8 cellular contexts compared by ENCODE assay signal in the genomic region with DNA sequence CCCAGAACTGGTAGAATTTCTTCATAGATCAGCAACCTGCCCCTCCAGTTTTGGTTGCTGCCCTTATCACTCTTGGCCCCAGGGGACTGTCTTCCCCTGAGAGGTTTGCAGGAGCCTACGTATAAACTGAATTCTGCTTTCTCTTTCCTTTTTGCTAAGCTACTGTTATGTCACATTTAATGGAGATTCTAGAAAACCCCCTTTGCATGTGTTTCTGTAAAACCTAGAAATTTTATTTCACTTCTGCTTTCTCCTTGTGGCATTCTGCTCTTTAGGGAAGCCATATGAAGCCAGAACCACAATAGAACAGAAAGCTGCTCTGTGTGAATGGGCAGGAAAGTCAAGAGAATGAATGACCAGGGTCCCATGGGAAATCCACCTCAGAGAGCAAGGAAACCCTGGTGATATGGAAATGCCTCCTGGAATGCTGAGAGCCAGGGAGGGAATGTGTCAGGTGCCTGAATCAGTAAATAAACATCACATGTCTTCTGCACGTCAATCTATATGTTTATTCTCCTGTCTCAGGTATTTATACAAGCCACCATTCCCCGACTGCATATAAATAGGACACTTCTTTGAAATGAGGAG. TPM values are rescaled to one million over a fixed set of nuclear protein-coding genes. Genes with fewer than 3 reads are reported as not detected.
DNase-seq lines count a peak whose midpoint lies in the region; ATAC-seq, FAIRE-seq and TF ChIP-seq lines count a peak whose summit lies in the region.

No MANE protein-coding gene starts in this region.

- H3K9me3 ChIP-seq in astrocyte (ENCODE audit: insufficient read depth, low read depth, low read length) (no peaks in the 10 kb centered on the region), heart right ventricle (no peaks in the 10 kb centered on the region)

- no peak overlapping the region for H2AFZ ChIP-seq in astrocyte (ENCODE audit: low read depth, low read length)

- H3K4me2 ChIP-seq in astrocyte (ENCODE audit: low read length): peak overlapping the region; percentile 23

- TF ChIP-seq POLR2A in GM12891 (IDR thresholded peaks at IDR 0.05; ENCODE audit: low read depth, low read length): no peak

- H3K4me1 Mint-ChIP-seq in astrocyte (ENCODE audit: low read depth, unreplicated experiment): no peaks in the 10 kb centered on the region
- peaks cover 16% of the 10 kb centered on the region for H3K4me1 Mint-ChIP-seq in activated T-cell treated with anti-CD3 and anti-CD28 coated beads, Interleukin-2, amount 50 U/mL, for 24 hours (ENCODE audit: low read depth)

- H3K27ac ChIP-seq in astrocyte (ENCODE audit: low read depth, low read length): no peak overlapping the region
- H3K27ac ChIP-seq in heart right ventricle: no peak overlapping the region

- no peak overlapping the region for H3K27ac Mint-ChIP-seq in astrocyte (ENCODE audit: unreplicated experiment)
- no peak overlapping the region for H3K27ac Mint-ChIP-seq in activated T-cell treated with anti-CD3 and anti-CD28 coated beads, Interleukin-2, amount 50 U/mL, for 24 hours

- H3K27me3 ChIP-seq in astrocyte (ENCODE audit: insufficient read depth, low read length): peaks cover 14% of the 10 kb centered on the region
- peaks cover 4 to 91% (median 43%) of the 10 kb centered on the region in 7 donors for H3K27me3 ChIP-seq in heart right ventricle

- H3K4me3 ChIP-seq in astrocyte (ENCODE audit: insufficient read depth, low read depth, low read length) (no peak overlapping the region), heart right ventricle (no peak overlapping the region)

- no peak for TF ChIP-seq CTCF in astrocyte (IDR thresholded peaks at IDR 0.05; ENCODE audit: insufficient read depth, low read depth, low read length)
- no peak for TF ChIP-seq CTCF in heart right ventricle (IDR thresholded peaks at IDR 0.05)

- 10 to 15% methylated on average over 3 of the region's 3 CpGs for WGBS in heart right ventricle, 2 donors

- H3K79me2 ChIP-seq in astrocyte (ENCODE audit: insufficient read depth, low read length): no peaks in the 10 kb centered on the region

- H3K27me3 Mint-ChIP-seq in astrocyte (ENCODE audit: low read depth, unreplicated experiment): peaks cover 9% of the 10 kb centered on the region
- H3K27me3 Mint-ChIP-seq in activated T-cell treated with anti-CD3 and anti-CD28 coated beads, Interleukin-2, amount 50 U/mL, for 24 hours: peaks cover 55% of the 10 kb centered on the region

- no peak overlapping the region for H3K4me3 Mint-ChIP-seq in astrocyte (ENCODE audit: unreplicated experiment)
- no peak overlapping the region for H3K4me3 Mint-ChIP-seq in activated T-cell treated with anti-CD3 and anti-CD28 coated beads, Interleukin-2, amount 50 U/mL, for 24 hours

- peak; percentile 97 for ATAC-seq in GM21447 (IDR thresholded peaks at IDR 0.05; ENCODE audit: unreplicated experiment)
- peak; percentile 98 for ATAC-seq in HG03565 (IDR thresholded peaks at IDR 0.05; ENCODE audit: unreplicated experiment)
- ATAC-seq in heart right ventricle: no peak

- H3K9me3 Mint-ChIP-seq in astrocyte (ENCODE audit: unreplicated experiment): no peaks in the 10 kb centered on the region
- H3K9me3 Mint-ChIP-seq in activated T-cell treated with anti-CD3 and anti-CD28 coated beads, Interleukin-2, amount 50 U/mL, for 24 hours: no peaks in the 10 kb centered on the region

- no peaks in the 10 kb centered on the region for H4K20me1 ChIP-seq in astrocyte (ENCODE audit: insufficient read depth, low read length)

- FAIRE-seq in GM12891 (lab: Jason Lieb, UNC) (peak; percentile 95), astrocyte (lab: Jason Lieb, UNC) (no peak)

- DNase-seq in GM12891 (ENCODE audit: insufficient read length, low spot score) (peak; percentile 28), astrocyte (ENCODE audit: low read depth) (no peak), NCI-H1694 treated with DMSO at 0.1 percent for 48 hours (lab: John Stamatoyannopoulos, UW) (no peak), NCI-H2196 (lab: John Stamatoyannopoulos, UW; ENCODE audit: unreplicated experiment) (no peak), heart right ventricle (no peak)
- DNase-seq in activated T-cell treated with anti-CD3 and anti-CD28 coated beads, Interleukin-2, amount 50 U/mL, for 24 hours: no peak

- H3K36me3 ChIP-seq in astrocyte (ENCODE audit: insufficient read depth, low read length) (no peaks in the 10 kb centered on the region), heart right ventricle (no peaks in the 10 kb centered on the region)

- H3K36me3 Mint-ChIP-seq in astrocyte (ENCODE audit: low read depth, unreplicated experiment): no peaks in the 10 kb centered on the region
- no peaks in the 10 kb centered on the region for H3K36me3 Mint-ChIP-seq in activated T-cell treated with anti-CD3 and anti-CD28 coated beads, Interleukin-2, amount 50 U/mL, for 24 hours (ENCODE audit: low read depth)

- intact Hi-C loops in heart right ventricle (cut with DNase I): no loop called here

- no peak overlapping the region for H3K9ac ChIP-seq in astrocyte (ENCODE audit: low read length)

- no peaks in the 10 kb centered on the region for H3K4me1 ChIP-seq in astrocyte (ENCODE audit: insufficient read depth, low read length)
- peaks cover 0 to 19% (median 0%) of the 10 kb centered on the region in 9 donors for H3K4me1 ChIP-seq in heart right ventricle

TF ChIP-seq in GM12891, 5 proteins besides CTCF, POLR2A, EP300 and RAD21:
- no peak for TF ChIP-seq POU2F2 (IDR thresholded peaks at IDR 0.05; ENCODE audit: low read depth, low read length)
- no peak for TF ChIP-seq POLR2AphosphoS5 (IDR thresholded peaks at IDR 0.05; ENCODE audit: low read depth, low read length)
- TF ChIP-seq SPI1 (IDR thresholded peaks at IDR 0.05; ENCODE audit: low read depth, low read length): peak; percentile 98
- no peak for TF ChIP-seq PAX5 (IDR thresholded peaks at IDR 0.05; ENCODE audit: insufficient read depth, low read length, severe bottlenecking)
- no peak for TF ChIP-seq TAF1 (IDR thresholded peaks at IDR 0.05; ENCODE audit: low read depth, low read length)

RNA-seq across cellular contexts. Expression of a gene that starts 3.4 kb away (rescaled TPM):
- 0.31 TPM for polyA plus RNA-seq in GM12891 (2012; ENCODE audit: low read depth, missing spikeins)
- total RNA-seq in astrocyte: not detected in 2 replicates
- total RNA-seq in heart right ventricle: not detected
- polyA plus RNA-seq in heart right ventricle: not detected

RNA-seq across cellular contexts. Expression of a gene that starts 14.0 kb away (rescaled TPM):
- not detected for polyA plus RNA-seq in GM12891 (2012; ENCODE audit: low read depth, missing spikeins)
- total RNA-seq in astrocyte (not detected in 2 replicates), heart right ventricle (not detected)
- not detected for polyA plus RNA-seq in heart right ventricle

RNA-seq across cellular contexts. Expression of a gene that starts 27.1 kb away (rescaled TPM):
- not detected for polyA plus RNA-seq in GM12891 (2012; ENCODE audit: low read depth, missing spikeins)
- total RNA-seq in astrocyte: not detected in 2 replicates
- not detected for total RNA-seq in heart right ventricle
- polyA plus RNA-seq in heart right ventricle: not detected

RNA-seq across cellular contexts. Expression of a gene that starts 31.2 kb away (rescaled TPM):
- not detected for polyA plus RNA-seq in GM12891 (2012; ENCODE audit: low read depth, missing spikeins)
- total RNA-seq in astrocyte (not detected in 2 replicates), heart right ventricle (not detected)
- polyA plus RNA-seq in heart right ventricle: not detected

RNA-seq across cellular contexts. Expression of a gene that starts 46.6 kb away (rescaled TPM):
- 8.0 TPM for polyA plus RNA-seq in GM12891 (2012; ENCODE audit: low read depth, missing spikeins)
- 30.3 and 30.4 TPM in 2 replicates for total RNA-seq in astrocyte
- total RNA-seq in heart right ventricle: 10 to 100 TPM; 10.8 to 14.3 (median 11.9) TPM
- 1 to 10 TPM; 6.0 to 6.4 TPM for polyA plus RNA-seq in heart right ventricle

Comparison
In these comparisons a context has a peak if more than half of its experiments do, and no peak if none do; other contexts are left out.
1. ATAC-seq: peak in GM21447 (single experiment) and HG03565 (single experiment); none in heart right ventricle (0 of 8).